12 cellular contexts compared by ENCODE assay signal in the genomic region with DNA sequence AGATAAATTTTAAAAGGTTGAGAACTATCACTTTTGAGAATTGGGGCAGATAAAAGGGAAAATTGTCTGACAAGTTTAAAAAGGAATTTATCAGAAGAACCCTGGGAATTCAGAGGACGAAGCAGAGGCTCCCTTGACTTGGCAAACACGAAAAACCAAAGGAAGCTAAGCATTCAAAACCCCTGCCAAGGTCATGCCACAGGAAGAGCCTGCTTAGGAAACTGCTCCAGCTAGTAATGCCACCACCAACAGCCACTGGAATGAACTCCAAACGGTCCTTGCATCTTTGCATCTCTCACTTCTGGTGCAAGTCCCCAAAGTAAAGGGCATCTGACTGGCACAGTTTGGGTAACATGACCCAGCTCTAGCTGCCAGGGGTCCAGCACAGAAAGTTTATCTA. TPM values are rescaled to one million over a fixed set of nuclear protein-coding genes. Genes with fewer than 3 reads are reported as not detected.
DNase-seq lines count a peak whose midpoint lies in the region; ATAC-seq and TF ChIP-seq lines count a peak whose summit lies in the region.
"Had no signal": no experiment of that assay in that cellular context is flagged by ENCODE, and none has a peak within 500 bp of the region (broad histone marks: within the 10 kb centered on the region; RNA-seq: fewer than 3 reads in every experiment).

No MANE protein-coding gene starts in this region.

- TF ChIP-seq CTCF in brain (conservative IDR thresholded peaks at IDR 0.05) (no peak), right lobe of liver (IDR thresholded peaks at IDR 0.05) (no peak), uterus (IDR thresholded peaks at IDR 0.05) (no peak)

- no peak for DNase-seq in activated naive CD8-positive, alpha-beta T cell treated with anti-CD3 and anti-CD28 coated beads for 36 hours
- DNase-seq in right lobe of liver, result no peak
- no peak for DNase-seq in uterus
- no peak for DNase-seq in HEK293T (ENCODE audit: extremely low spot score)
- DNase-seq in NCI-H526 (lab: John Stamatoyannopoulos, UW), result no peak
- DNase-seq: effector CD8-positive, alpha-beta T cell; left colon had no signal

- ATAC-seq in right lobe of liver (peak; percentile 21 to 57 (median 32)), HG03045 (IDR thresholded peaks at IDR 0.05; ENCODE audit: unreplicated experiment) (no peak)
- ATAC-seq: left colon had no signal

- CTCF ChIA-PET in HEK293T (lab: Yijun Ruan, JAX), result no interaction called here

- H3K4me1 Mint-ChIP-seq in activated naive CD8-positive, alpha-beta T cell (ENCODE audit: low read depth), result peaks cover 81% of the 10 kb centered on the region
- peaks cover 61% of the 10 kb centered on the region for H3K4me1 Mint-ChIP-seq in activated naive CD8-positive, alpha-beta T cell treated with anti-CD3 and anti-CD28 coated beads for 36 hours
- H3K4me1 Mint-ChIP-seq in brain, result peaks cover 72% of the 10 kb centered on the region

- no peaks in the 10 kb centered on the region for H3K27me3 Mint-ChIP-seq in activated naive CD8-positive, alpha-beta T cell
- H3K27me3 Mint-ChIP-seq in activated naive CD8-positive, alpha-beta T cell treated with anti-CD3 and anti-CD28 coated beads for 36 hours, result no peaks in the 10 kb centered on the region
- no peaks in the 10 kb centered on the region for H3K27me3 Mint-ChIP-seq in brain
- H3K27me3 Mint-ChIP-seq: type B pancreatic cell had no signal

- intact Hi-C loops in right lobe of liver (cut with DNase I), result no loop called here
- intact Hi-C loops in uterus (cut with DNase I; ENCODE audit: low total_unique reads), result no loop called here

- H3K36me3 Mint-ChIP-seq in activated naive CD8-positive, alpha-beta T cell, result peaks cover 2% of the 10 kb centered on the region
- peaks cover 7% of the 10 kb centered on the region for H3K36me3 Mint-ChIP-seq in activated naive CD8-positive, alpha-beta T cell treated with anti-CD3 and anti-CD28 coated beads for 36 hours
- peaks cover 12% of the 10 kb centered on the region for H3K36me3 Mint-ChIP-seq in brain

- no peak overlapping the region for H3K27ac ChIP-seq in right lobe of liver
- H3K27ac ChIP-seq in uterus, result peak overlapping the region; percentile 17 to 24
- H3K27ac ChIP-seq: HL-60 had no signal

- H3K4me3 ChIP-seq in right lobe of liver, result no peak overlapping the region
- no peak overlapping the region for H3K4me3 ChIP-seq in uterus

- peaks cover 0 to 80% (median 38%) of the 10 kb centered on the region in 4 donors for H3K4me1 ChIP-seq in right lobe of liver
- H3K4me1 ChIP-seq in uterus, result peaks cover 12 to 13% of the 10 kb centered on the region in 2 donors

- H3K36me3 ChIP-seq in right lobe of liver (no peaks in the 10 kb centered on the region), uterus (no peaks in the 10 kb centered on the region)

- H3K27ac Mint-ChIP-seq in activated naive CD8-positive, alpha-beta T cell, result no peak overlapping the region
- H3K27ac Mint-ChIP-seq in activated naive CD8-positive, alpha-beta T cell treated with anti-CD3 and anti-CD28 coated beads for 36 hours, result no peak overlapping the region
- peak overlapping the region in 4 of 5 experiments; percentile 24 to 67 (median 46) for H3K27ac Mint-ChIP-seq in brain
- H3K27ac Mint-ChIP-seq: type B pancreatic cell had no signal

- WGBS in right lobe of liver (ENCODE audit: insufficient coverage, low coverage, low lambda C conversion rate, missing lambda C conversion rate), result 6% methylated on average over 3 of the region's 3 CpGs

- no peaks in the 10 kb centered on the region for H3K9me3 Mint-ChIP-seq in activated naive CD8-positive, alpha-beta T cell (ENCODE audit: low read depth)
- no peaks in the 10 kb centered on the region for H3K9me3 Mint-ChIP-seq in activated naive CD8-positive, alpha-beta T cell treated with anti-CD3 and anti-CD28 coated beads for 36 hours
- no peaks in the 10 kb centered on the region for H3K9me3 Mint-ChIP-seq in brain
- H3K9me3 Mint-ChIP-seq: type B pancreatic cell had no signal

- H3K27me3 ChIP-seq in right lobe of liver, result no peaks in the 10 kb centered on the region
- no peaks in the 10 kb centered on the region for H3K27me3 ChIP-seq in uterus

- H3K4me3 Mint-ChIP-seq in activated naive CD8-positive, alpha-beta T cell, result peak overlapping the region; percentile 49
- H3K4me3 Mint-ChIP-seq in activated naive CD8-positive, alpha-beta T cell treated with anti-CD3 and anti-CD28 coated beads for 36 hours, result no peak overlapping the region
- peak overlapping the region in 3 of 5 experiments; percentile 31 to 53 (median 50) for H3K4me3 Mint-ChIP-seq in brain
- H3K4me3 Mint-ChIP-seq: type B pancreatic cell had no signal

- TF ChIP-seq POLR2A in right lobe of liver (IDR thresholded peaks at IDR 0.05), result no peak
- no peak for TF ChIP-seq POLR2A in uterus (IDR thresholded peaks at IDR 0.05)

- POLR2A ChIA-PET in HEK293T (lab: Yijun Ruan, JAX), result interaction anchor here (1.6 kb wide), 1 partner anchor 9 kb away, joined by 6 read pairs; the partner anchor contains the start of gene TMEM69

- H3K9me3 ChIP-seq in right lobe of liver (no peaks in the 10 kb centered on the region), uterus (no peaks in the 10 kb centered on the region)

TF ChIP-seq in HEK293T, 16 proteins besides CTCF, POLR2A, EP300 and RAD21:
- TF ChIP-seq TARDBP (IDR thresholded peaks at IDR 0.05), result no peak
- no peak for TF ChIP-seq BHLHE40 (IDR thresholded peaks at IDR 0.05; ENCODE audit: borderline replicate concordance)
- no peak for TF ChIP-seq LEF1 (IDR thresholded peaks at IDR 0.05; ENCODE audit: borderline replicate concordance)
- no peak for TF ChIP-seq HDGF (IDR thresholded peaks at IDR 0.05; ENCODE audit: borderline replicate concordance)
- TF ChIP-seq SUZ12 (IDR thresholded peaks at IDR 0.05), result no peak
- TF ChIP-seq FOXK2 (IDR thresholded peaks at IDR 0.05), result no peak
- no peak for TF ChIP-seq NFRKB (IDR thresholded peaks at IDR 0.05)
- TF ChIP-seq, protein P1, sequence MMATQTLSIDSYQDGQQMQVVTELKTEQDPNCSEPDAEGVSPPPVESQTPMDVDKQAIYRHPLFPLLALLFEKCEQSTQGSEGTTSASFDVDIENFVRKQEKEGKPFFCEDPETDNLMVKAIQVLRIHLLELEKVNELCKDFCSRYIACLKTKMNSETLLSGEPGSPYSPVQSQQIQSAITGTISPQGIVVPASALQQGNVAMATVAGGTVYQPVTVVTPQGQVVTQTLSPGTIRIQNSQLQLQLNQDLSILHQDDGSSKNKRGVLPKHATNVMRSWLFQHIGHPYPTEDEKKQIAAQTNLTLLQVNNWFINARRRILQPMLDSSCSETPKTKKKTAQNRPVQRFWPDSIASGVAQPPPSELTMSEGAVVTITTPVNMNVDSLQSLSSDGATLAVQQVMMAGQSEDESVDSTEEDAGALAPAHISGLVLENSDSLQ (IDR thresholded peaks at IDR 0.05), result no peak
- no peak for TF ChIP-seq ZNF384 (IDR thresholded peaks at IDR 0.05)
- TF ChIP-seq SP1 (IDR thresholded peaks at IDR 0.05), result no peak
- no peak for TF ChIP-seq ELF4 (IDR thresholded peaks at IDR 0.05)
- no peak for TF ChIP-seq ARNT (IDR thresholded peaks at IDR 0.05)
- no peak for TF ChIP-seq CTBP1 (IDR thresholded peaks at IDR 0.05; ENCODE audit: borderline replicate concordance)
- no peak for TF ChIP-seq FOXA1 (IDR thresholded peaks at IDR 0.05)
- TF ChIP-seq L3MBTL2 (conservative IDR thresholded peaks at IDR 0.05), result no peak
- TF ChIP-seq FOXM1 (IDR thresholded peaks at IDR 0.05; ENCODE audit: borderline replicate concordance), result no peak

RNA-seq across cellular contexts. Expression of gene GPBP1L1, which starts 7.2 kb away (rescaled TPM):
- 10 to 100 TPM; 82.4 to 90.5 TPM for total RNA-seq in activated naive CD8-positive, alpha-beta T cell treated with anti-CD3 and anti-CD28 coated beads for 36 hours
- polyA plus RNA-seq in brain (ENCODE audit: insufficient read depth, low read depth, low replicate concordance), result 38.6 TPM
- total RNA-seq in right lobe of liver (10 to 100 TPM; 51.2 to 80.0 (median 67.3) TPM), uterus (100 to 1,000 TPM in 2 of 4 donors, 10 to 100 TPM in 2; 61.2 to 136 (median 109) TPM)

RNA-seq across cellular contexts. Expression of gene TMEM69, which starts 8.9 kb away (rescaled TPM):
- total RNA-seq in activated naive CD8-positive, alpha-beta T cell treated with anti-CD3 and anti-CD28 coated beads for 36 hours, result 10 to 100 TPM; 43.0 to 45.2 TPM
- 23.2 TPM for polyA plus RNA-seq in brain (ENCODE audit: insufficient read depth, low read depth, low replicate concordance)
- total RNA-seq in right lobe of liver, result 10 to 100 TPM in 3 of 6 experiments, 1 to 10 TPM in 3; 7.5 to 17.5 (median 10.0) TPM
- total RNA-seq in uterus, result 10 to 100 TPM; 10.4 to 17.4 (median 13.6) TPM

RNA-seq across cellular contexts. Expression of gene CCDC17, which starts 55.3 kb away (rescaled TPM):
- 1 to 10 TPM; 1.1 to 1.2 TPM for total RNA-seq in activated naive CD8-positive, alpha-beta T cell treated with anti-CD3 and anti-CD28 coated beads for 36 hours
- polyA plus RNA-seq in brain (ENCODE audit: insufficient read depth, low read depth, low replicate concordance), result 0.10 TPM
- total RNA-seq in right lobe of liver (1 to 10 TPM in 5 of 6 experiments, under 1 TPM in 1; 0.81 to 3.1 (median 1.9) TPM), uterus (1 to 10 TPM in 3 of 4 donors, not detected in 1; 1.3 to 3.3 (median 3.2) TPM)

Comparison
In these comparisons a context has a peak if more than half of its experiments do, and no peak if none do; other contexts are left out.
1. H3K27ac Mint-ChIP-seq: peak in brain (4 of 5); none in activated naive CD8-positive, alpha-beta T cell (single experiment) and activated naive CD8-positive, alpha-beta T cell treated with anti-CD3 and anti-CD28 coated beads for 36 hours (single experiment).
2. H3K27ac ChIP-seq: peak in uterus (2 of 2); none in right lobe of liver (0 of 3).